Comparison of ENCODE assay signal across 1 cellular context in genomic region chr10:123325663-123326175, GRCh38.
TF ChIP-seq lines count a peak whose summit lies in the region.

No MANE protein-coding gene starts in this region.

TF ChIP-seq in GM12878, 131 proteins besides CTCF, POLR2A, EP300 and RAD21 (continued from another document):
- TF ChIP-seq IRF3 (IDR thresholded peaks at IDR 0.05): no peak
